28 cellular contexts compared by ENCODE assay signal in genomic region chr11:102201776-102202175, GRCh38.
"Had no signal": no experiment of that assay in that cellular context is flagged by ENCODE, and none has a peak within 500 bp of the region (broad histone marks: within the 10 kb centered on the region; RNA-seq: fewer than 3 reads in every experiment).

No MANE protein-coding gene starts in this region.

- H3K36me3 ChIP-seq: transverse colon, uterus had no signal

- H3K4me1 ChIP-seq: testis, upper lobe of right lung had no signal

- H3K27ac ChIP-seq: suprapubic skin, testis, thoracic aorta, thyroid gland, tibial artery, tibial nerve, transverse colon, upper lobe of left lung, upper lobe of right lung, uterus, vagina had no signal

- FAIRE-seq: urothelium cell line had no signal

- H3K27me3 ChIP-seq: suprapubic skin, testis, thyroid gland, tibial artery, tibial nerve, transverse colon, upper lobe of left lung, upper lobe of right lung, uterus, vagina had no signal

- H3K9me3 ChIP-seq: suprapubic skin, testis, thoracic aorta, thyroid gland, tibial artery, tibial nerve, transverse colon, upper lobe of left lung, upper lobe of right lung, uterus, vagina had no signal

- ATAC-seq: stimulated activated effector memory CD8-positive, alpha-beta T cell treated with anti-CD3 and anti-CD28 coated beads, Interleukin-12 subunit alpha, Interleukin-12 subunit beta, amount 100 ng/mL, for 72 hours; stimulated activated memory B cell treated with anti-CD40 and anti-IgM and Interleukin-4, amounts not matched to agents 10 μg/mL and 1 μg/mL and 100 μg/mL, for 72 hours; stimulated activated naive B cell treated with anti-CD40 and anti-IgM and Interleukin-4, amounts not matched to agents 10 μg/mL and 1 μg/mL and 100 μg/mL, for 72 hours; stimulated activated naive CD8-positive, alpha-beta T cell treated with anti-CD3 and anti-CD28 coated beads, Interleukin-15, amount 100 ng/mL, for 72 hours; stimulated activated naive CD8-positive, alpha-beta T cell treated with anti-CD3 and anti-CD28 coated beads, Interleukin-15, Interleukin-2, amounts not matched to agents 100 U/mL and 50 U/mL, for 24 hours; upper lobe of right lung had no signal

- H3K36me3 Mint-ChIP-seq: stimulated activated effector memory CD8-positive, alpha-beta T cell treated with anti-CD3 and anti-CD28 coated beads, Interleukin-12 subunit alpha, Interleukin-12 subunit beta, amount 100 ng/mL, for 72 hours; stimulated activated memory B cell treated with anti-CD40 and anti-IgM and Interleukin-4, amounts not matched to agents 10 μg/mL and 1 μg/mL and 100 μg/mL, for 72 hours; stimulated activated naive B cell treated with anti-CD40 and anti-IgM and Interleukin-4, amounts not matched to agents 10 μg/mL and 1 μg/mL and 100 μg/mL, for 72 hours had no signal

- H3K4me1 Mint-ChIP-seq: stimulated activated effector memory CD8-positive, alpha-beta T cell treated with anti-CD3 and anti-CD28 coated beads, Interleukin-12 subunit alpha, Interleukin-12 subunit beta, amount 100 ng/mL, for 72 hours; stimulated activated memory B cell treated with anti-CD40 and anti-IgM and Interleukin-4, amounts not matched to agents 10 μg/mL and 1 μg/mL and 100 μg/mL, for 72 hours; stimulated activated naive B cell treated with anti-CD40 and anti-IgM and Interleukin-4, amounts not matched to agents 10 μg/mL and 1 μg/mL and 100 μg/mL, for 72 hours; stimulated activated naive CD8-positive, alpha-beta T cell treated with anti-CD3 and anti-CD28 coated beads, Interleukin-15, amount 100 ng/mL, for 72 hours had no signal

- H3K27ac Mint-ChIP-seq: stimulated activated effector memory CD8-positive, alpha-beta T cell treated with anti-CD3 and anti-CD28 coated beads, Interleukin-12 subunit alpha, Interleukin-12 subunit beta, amount 100 ng/mL, for 72 hours; stimulated activated memory B cell treated with anti-CD40 and anti-IgM and Interleukin-4, amounts not matched to agents 10 μg/mL and 1 μg/mL and 100 μg/mL, for 72 hours; stimulated activated naive B cell treated with anti-CD40 and anti-IgM and Interleukin-4, amounts not matched to agents 10 μg/mL and 1 μg/mL and 100 μg/mL, for 72 hours; stimulated activated naive CD8-positive, alpha-beta T cell treated with anti-CD3 and anti-CD28 coated beads, Interleukin-15, amount 100 ng/mL, for 72 hours; stimulated activated naive CD8-positive, alpha-beta T cell treated with anti-CD3 and anti-CD28 coated beads, Interleukin-15, Interleukin-2, amounts not matched to agents 100 ng/mL and 50 ng/mL, for 24 hours; type B pancreatic cell had no signal

- H3K27me3 Mint-ChIP-seq: type B pancreatic cell had no signal

- H3K9me3 Mint-ChIP-seq: stimulated activated effector memory CD8-positive, alpha-beta T cell treated with anti-CD3 and anti-CD28 coated beads, Interleukin-12 subunit alpha, Interleukin-12 subunit beta, amount 100 ng/mL, for 72 hours; stimulated activated memory B cell treated with anti-CD40 and anti-IgM and Interleukin-4, amounts not matched to agents 10 μg/mL and 1 μg/mL and 100 μg/mL, for 72 hours; stimulated activated naive B cell treated with anti-CD40 and anti-IgM and Interleukin-4, amounts not matched to agents 10 μg/mL and 1 μg/mL and 100 μg/mL, for 72 hours; stimulated activated naive CD8-positive, alpha-beta T cell treated with anti-CD3 and anti-CD28 coated beads, Interleukin-15, amount 100 ng/mL, for 72 hours; stimulated activated naive CD8-positive, alpha-beta T cell treated with anti-CD3 and anti-CD28 coated beads, Interleukin-15, Interleukin-2, amounts not matched to agents 100 ng/mL and 50 ng/mL, for 24 hours; type B pancreatic cell had no signal

- DNase-seq: stimulated activated CD4-positive, alpha-beta T cell treated with anti-CD3 and anti-CD28 coated beads, Interleukin-2, amount 100 ng/mL, for 48 hours; stimulated activated CD4-positive, alpha-beta T cell treated with anti-CD3 and anti-CD28 coated beads, Interleukin-4, amount 100 ng/mL, for 1 hour; stimulated activated CD4-positive, alpha-beta T cell treated with anti-CD3 and anti-CD28 coated beads, Interleukin-4, amount 100 ng/mL, for 24 hours; stimulated activated CD4-positive, alpha-beta T cell treated with anti-CD3 and anti-CD28 coated beads, Interleukin-4, amount 100 ng/mL, for 4 hours; stimulated activated CD8-positive, alpha-beta memory T cell treated with anti-CD3 and anti-CD28 coated beads, Interleukin-4, amount 100 ng/mL, for 48 hours; stimulated activated naive B cell treated with anti-CD40 and anti-IgM and Interleukin-4, amounts not matched to agents 10 μg/mL and 1 μg/mL and 100 μg/mL, for 72 hours; stimulated activated naive CD4-positive, alpha-beta T cell; stimulated activated naive CD4-positive, alpha-beta T cell treated with Interleukin-2 at 50 U/mL for 16 hours; stimulated activated naive CD8-positive, alpha-beta T cell treated with anti-CD3 and anti-CD28 coated beads, Interleukin-15, amount 100 ng/mL, for 72 hours; stimulated activated naive CD8-positive, alpha-beta T cell treated with anti-CD3 and anti-CD28 coated beads, Interleukin-15, Interleukin-2, amounts not matched to agents 100 U/mL and 50 U/mL, for 24 hours; substantia nigra; testis; thyroid gland; tibial artery; transverse colon; trophoblast cell; upper lobe of left lung; upper lobe of right lung; uterus had no signal

- H3K4me3 Mint-ChIP-seq: stimulated activated effector memory CD8-positive, alpha-beta T cell treated with anti-CD3 and anti-CD28 coated beads, Interleukin-12 subunit alpha, Interleukin-12 subunit beta, amount 100 ng/mL, for 72 hours; stimulated activated memory B cell treated with anti-CD40 and anti-IgM and Interleukin-4, amounts not matched to agents 10 μg/mL and 1 μg/mL and 100 μg/mL, for 72 hours; stimulated activated naive B cell treated with anti-CD40 and anti-IgM and Interleukin-4, amounts not matched to agents 10 μg/mL and 1 μg/mL and 100 μg/mL, for 72 hours; stimulated activated naive CD8-positive, alpha-beta T cell treated with anti-CD3 and anti-CD28 coated beads, Interleukin-15, amount 100 ng/mL, for 72 hours; stimulated activated naive CD8-positive, alpha-beta T cell treated with anti-CD3 and anti-CD28 coated beads, Interleukin-15, Interleukin-2, amounts not matched to agents 100 ng/mL and 50 ng/mL, for 24 hours; type B pancreatic cell had no signal

- H3K4me3 ChIP-seq: suprapubic skin, testis, thoracic aorta, thyroid gland, tibial artery, tibial nerve, transverse colon, upper lobe of left lung, upper lobe of right lung, uterus, vagina had no signal
